15 cellular contexts compared by ENCODE assay signal in genomic region chr14:61712137-61712536, GRCh38. TPM values are rescaled to one million over a fixed set of nuclear protein-coding genes. Genes with fewer than 3 reads are reported as not detected.
DNase-seq lines count a peak whose midpoint lies in the region; ATAC-seq and TF ChIP-seq lines count a peak whose summit lies in the region.
"Had no signal": no experiment of that assay in that cellular context is flagged by ENCODE, and none has a peak within 500 bp of the region (broad histone marks: within the 10 kb centered on the region; RNA-seq: fewer than 3 reads in every experiment).

No MANE protein-coding gene starts in this region.

- H3K27me3 Mint-ChIP-seq in activated T-cell treated with anti-CD3 and anti-CD28 coated beads, Interleukin-2, amount 50 U/mL, for 72 hours (ENCODE audit: low read depth) = no peaks in the 10 kb centered on the region
- H3K27me3 Mint-ChIP-seq: dendritic cell treated with granulocyte-macrophage colony-stimulating factor and Interleukin-4, amounts not matched to agents 40 ng/mL and 50 ng/mL, for 4 days had no signal

- no peaks in the 10 kb centered on the region for H3F3A ChIP-seq in smooth muscle cell (ENCODE audit: low read depth)

- H3K9me3 ChIP-seq in OCI-LY7 (ENCODE audit: low read length) (no peaks in the 10 kb centered on the region), endocrine pancreas (ENCODE audit: control insufficient read depth, low read length) (no peaks in the 10 kb centered on the region), smooth muscle cell (replicated peaks; ENCODE audit: low read depth) (no peaks in the 10 kb centered on the region)
- H3K9me3 ChIP-seq: SJCRH30 had no signal

- no peak overlapping the region for H3K27ac ChIP-seq in OCI-LY7 (ENCODE audit: low read depth, low read length, poor library complexity, severe bottlenecking)
- H3K27ac ChIP-seq in smooth muscle cell (ENCODE audit: low read depth) = peak overlapping the region; percentile 42
- H3K27ac ChIP-seq: neural progenitor cell, SJCRH30 had no signal

- peaks cover 92% of the 10 kb centered on the region for H3K79me2 ChIP-seq in OCI-LY7 (ENCODE audit: insufficient read depth, low read depth, low read length)
- H3K79me2 ChIP-seq in smooth muscle cell (ENCODE audit: low read depth) = peaks cover 96% of the 10 kb centered on the region

- TF ChIP-seq CTCF in OCI-LY7 (conservative IDR thresholded peaks at IDR 0.05; ENCODE audit: low read length) (no peak), smooth muscle cell (IDR thresholded peaks at IDR 0.05; ENCODE audit: borderline replicate concordance, insufficient read depth, poor library complexity, severe bottlenecking) (no peak)

- H4K20me1 ChIP-seq in OCI-LY7 (ENCODE audit: insufficient read depth, low read length) (peaks cover 64% of the 10 kb centered on the region), smooth muscle cell (ENCODE audit: low read depth) (peaks cover 96% of the 10 kb centered on the region)

- H3K9ac ChIP-seq in endocrine pancreas (ENCODE audit: control insufficient read depth, insufficient read depth, low read length) = no peak overlapping the region
- no peak overlapping the region for H3K9ac ChIP-seq in smooth muscle cell (ENCODE audit: low read depth)
- H3K9ac ChIP-seq: neural progenitor cell had no signal

- intact Hi-C loops in OCI-LY7 (cut with micrococcal nuclease; ENCODE audit: unreplicated experiment) = loop anchor here (5.0 kb wide), 1 partner anchor 145 kb away; no protein-coding TSS in a partner anchor

- H3K27me3 ChIP-seq in endocrine pancreas (ENCODE audit: control insufficient read depth, insufficient read depth, low read length) (no peaks in the 10 kb centered on the region), smooth muscle cell (ENCODE audit: low read depth) (no peaks in the 10 kb centered on the region)
- H3K27me3 ChIP-seq: neural progenitor cell, SJCRH30 had no signal

- WGBS in smooth muscle cell (ENCODE audit: low lambda C conversion rate) = 96% methylated on average over 1 of the region's 1 CpG

- peak overlapping the region; percentile 63 to 73 for H3K4me3 Mint-ChIP-seq in activated T-cell treated with anti-CD3 and anti-CD28 coated beads, Interleukin-2, amount 50 U/mL, for 72 hours
- H3K4me3 Mint-ChIP-seq: dendritic cell treated with granulocyte-macrophage colony-stimulating factor and Interleukin-4, amounts not matched to agents 40 ng/mL and 50 ng/mL, for 4 days; neural progenitor cell had no signal

- BruUV-seq in OCI-LY7 (replicated peaks; lab: Mats Ljungman, UMichigan) = no TSS peak

- POLR2A ChIA-PET in OCI-LY7 (lab: Charles Lee) = interaction anchor here (1.0 to 3.7 kb wide), 4 partner anchors 7 to 37 kb away, joined by 3 to 32 read pairs (median 8); no protein-coding TSS in a partner anchor

- H3K36me3 Mint-ChIP-seq in activated T-cell treated with anti-CD3 and anti-CD28 coated beads, Interleukin-2, amount 50 U/mL, for 72 hours (ENCODE audit: insufficient read depth in 2 of 2) = peaks cover 6 to 11% of the 10 kb centered on the region in 2 donors

- H3K4me2 ChIP-seq in OCI-LY7 (ENCODE audit: low read length) (peak overlapping the region; percentile 62), smooth muscle cell (no peak overlapping the region)
- H3K4me2 ChIP-seq: neural progenitor cell had no signal

- H3K4me3 ChIP-seq in OCI-LY7 (ENCODE audit: low read depth, low read length, poor library complexity, severe bottlenecking) (no peak overlapping the region), endocrine pancreas (ENCODE audit: control insufficient read depth, insufficient read depth, low read length) (peak overlapping the region; percentile 70), smooth muscle cell (no peak overlapping the region)
- H3K4me3 ChIP-seq: neural progenitor cell, SJCRH30 had no signal

- ATAC-seq in activated T-cell treated with anti-CD3 and anti-CD28 coated beads, Interleukin-2, amount 50 U/mL, for 72 hours (replicated peaks in 1 of 2) = peak; percentile 39 to 55
- ATAC-seq in HG03196 (IDR thresholded peaks at IDR 0.05; ENCODE audit: unreplicated experiment) (no peak), GM21717 (IDR thresholded peaks at IDR 0.05; ENCODE audit: unreplicated experiment) (no peak)

- CTCF ChIA-PET in OCI-LY7 (lab: Charles Lee; ENCODE audit: unreplicated experiment) = no interaction called here

- H3K9me3 Mint-ChIP-seq in activated T-cell treated with anti-CD3 and anti-CD28 coated beads, Interleukin-2, amount 50 U/mL, for 72 hours = no peaks in the 10 kb centered on the region
- H3K9me3 Mint-ChIP-seq: dendritic cell treated with granulocyte-macrophage colony-stimulating factor and Interleukin-4, amounts not matched to agents 40 ng/mL and 50 ng/mL, for 4 days had no signal

- H3K9me2 ChIP-seq in OCI-LY7 (ENCODE audit: insufficient read depth, low read length) = no peaks in the 10 kb centered on the region

- H3K36me3 ChIP-seq in OCI-LY7 (ENCODE audit: insufficient read depth, low read length) (peaks cover under 1% of the 10 kb centered on the region; the same call in 1 of the 2 replicates), endocrine pancreas (ENCODE audit: control insufficient read depth, insufficient read depth, low read length) (no peaks in the 10 kb centered on the region), smooth muscle cell (ENCODE audit: low read depth) (no peaks in the 10 kb centered on the region)
- H3K36me3 ChIP-seq: neural progenitor cell, SJCRH30 had no signal

- peak overlapping the region; percentile 92 for H3K27ac Mint-ChIP-seq in activated T-cell treated with anti-CD3 and anti-CD28 coated beads, Interleukin-2, amount 50 U/mL, for 72 hours
- H3K27ac Mint-ChIP-seq: dendritic cell treated with granulocyte-macrophage colony-stimulating factor and Interleukin-4, amounts not matched to agents 40 ng/mL and 50 ng/mL, for 4 days; neural progenitor cell had no signal

- H3K4me1 ChIP-seq in OCI-LY7 (ENCODE audit: insufficient read depth, low read length, poor library complexity, severe bottlenecking) (peaks cover 81% of the 10 kb centered on the region), endocrine pancreas (ENCODE audit: control insufficient read depth, insufficient read depth, low read length) (peaks cover 35% of the 10 kb centered on the region), smooth muscle cell (ENCODE audit: low read depth) (peaks cover 47% of the 10 kb centered on the region)
- H3K4me1 ChIP-seq: SJCRH30 had no signal

- no peak for DNase-seq in activated T-cell treated with anti-CD3 and anti-CD28 coated beads, Interleukin-2, amount 50 U/mL, for 72 hours
- DNase-seq in activated T-cell treated with anti-CD3 and anti-CD28 coated beads, Interleukin-2, amount 50 U/mL, for 1 hour = no peak
- no peak for DNase-seq in OCI-LY7 (ENCODE audit: low spot score)
- DNase-seq in smooth muscle cell (lab: John Stamatoyannopoulos, UW; ENCODE audit: unreplicated experiment) = no peak
- DNase-seq in DMS 273 (lab: John Stamatoyannopoulos, UW; ENCODE audit: unreplicated experiment) = no peak
- DNase-seq: activated CD4-positive, CD25-positive, alpha-beta regulatory T cell; foreskin melanocyte; kidney; SJCRH30; stimulated activated CD4-positive, alpha-beta T cell treated with anti-CD3 and anti-CD28 coated beads, Interleukin-12 subunit alpha, Interleukin-12 subunit beta, amount 100 ng/mL, for 4 hours had no signal

- H2AFZ ChIP-seq in OCI-LY7 (ENCODE audit: low read length) (no peak overlapping the region), smooth muscle cell (ENCODE audit: low read depth) (no peak overlapping the region)
- H2AFZ ChIP-seq: neural progenitor cell had no signal

- H3K4me1 Mint-ChIP-seq in activated T-cell treated with anti-CD3 and anti-CD28 coated beads, Interleukin-2, amount 50 U/mL, for 72 hours (ENCODE audit: low read depth) = peaks cover 94% of the 10 kb centered on the region

RNA-seq across cellular contexts. Expression of gene HIF1A, which starts 16.8 kb away (rescaled TPM):
- 100 to 1,000 TPM; 283 to 343 TPM for total RNA-seq in activated T-cell treated with anti-CD3 and anti-CD28 coated beads, Interleukin-2, amount 50 U/mL, for 72 hours
- total RNA-seq in OCI-LY7 (2014; rRNA removed; shearing (Covaris generic)) = 59.5 and 71.7 TPM in 2 replicates
- 88.1 and 93.7 TPM in 2 replicates for total RNA-seq in OCI-LY7 (2022)
- total RNA-seq in smooth muscle cell = 333 and 376 TPM in 2 replicates
- 140 and 152 TPM in 2 replicates for polyA plus RNA-seq in smooth muscle cell

RNA-seq across cellular contexts. Expression of gene SNAPC1, which starts 50.1 kb away (rescaled TPM):
- total RNA-seq in activated T-cell treated with anti-CD3 and anti-CD28 coated beads, Interleukin-2, amount 50 U/mL, for 72 hours = 1 to 10 TPM; 7.2 to 7.8 TPM
- 10.5 and 11.7 TPM in 2 replicates for total RNA-seq in OCI-LY7 (2014; rRNA removed; shearing (Covaris generic))
- total RNA-seq in OCI-LY7 (2022) = 9.5 and 12.1 TPM in 2 replicates
- 13.3 and 13.5 TPM in 2 replicates for total RNA-seq in smooth muscle cell
- polyA plus RNA-seq in smooth muscle cell = 6.1 and 8.4 TPM in 2 replicates

Comparison
In these comparisons a context has a peak if more than half of its experiments do, and no peak if none do; other contexts are left out.
1. ATAC-seq: peak in activated T-cell treated with anti-CD3 and anti-CD28 coated beads, Interleukin-2, amount 50 U/mL, for 72 hours (2 of 2); none in HG03196 (single experiment) and GM21717 (single experiment).